1 cellular context compared by ENCODE assay signal in the genomic region with DNA sequence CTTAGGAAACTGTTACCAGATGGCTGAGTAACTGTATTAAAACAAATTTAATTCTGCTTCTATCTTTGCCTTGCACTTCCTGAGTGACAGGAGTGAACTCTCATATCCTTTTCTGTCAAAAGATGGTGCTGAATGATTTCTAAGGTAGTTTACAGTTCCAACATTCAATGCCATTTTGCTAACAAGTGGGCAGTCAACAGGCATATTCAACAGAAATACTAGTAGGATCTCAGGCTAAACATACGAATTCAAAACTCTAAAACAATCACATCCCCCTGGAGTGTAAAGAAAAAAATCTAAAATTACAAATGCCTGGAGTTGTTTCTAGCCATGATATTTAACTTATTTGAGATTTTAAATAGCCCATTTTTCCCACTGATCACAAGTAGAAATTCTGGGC.
TF ChIP-seq lines count a peak whose summit lies in the region.

No MANE protein-coding gene starts in this region.

TF ChIP-seq in HEK293, 187 proteins besides CTCF, POLR2A, EP300 and RAD21 (continued from another document):
- TF ChIP-seq BCL6B (tag by site-specific recombination; IDR thresholded peaks at IDR 0.05) (no peak), ZNF747 (tag by site-specific recombination; IDR thresholded peaks at IDR 0.05) (no peak), ZNF223 (tag by site-specific recombination; IDR thresholded peaks at IDR 0.05) (no peak), ZNF280C (tag by site-specific recombination; IDR thresholded peaks at IDR 0.05) (no peak), ZNF837 (tag by site-specific recombination; IDR thresholded peaks at IDR 0.05) (no peak), ZNF169 (tag by site-specific recombination; IDR thresholded peaks at IDR 0.05) (no peak), ZNF629 (tag by site-specific recombination; IDR thresholded peaks at IDR 0.05) (no peak), ZNF157 (tag by site-specific recombination; IDR thresholded peaks at IDR 0.05) (no peak), ZBTB1 (tag by site-specific recombination; IDR thresholded peaks at IDR 0.05) (no peak), AEBP2 (tag by site-specific recombination; IDR thresholded peaks at IDR 0.05; ENCODE audit: borderline replicate concordance) (no peak), ZBTB6 (tag by site-specific recombination; IDR thresholded peaks at IDR 0.05) (no peak)
- TF ChIP-seq, protein P1, sequence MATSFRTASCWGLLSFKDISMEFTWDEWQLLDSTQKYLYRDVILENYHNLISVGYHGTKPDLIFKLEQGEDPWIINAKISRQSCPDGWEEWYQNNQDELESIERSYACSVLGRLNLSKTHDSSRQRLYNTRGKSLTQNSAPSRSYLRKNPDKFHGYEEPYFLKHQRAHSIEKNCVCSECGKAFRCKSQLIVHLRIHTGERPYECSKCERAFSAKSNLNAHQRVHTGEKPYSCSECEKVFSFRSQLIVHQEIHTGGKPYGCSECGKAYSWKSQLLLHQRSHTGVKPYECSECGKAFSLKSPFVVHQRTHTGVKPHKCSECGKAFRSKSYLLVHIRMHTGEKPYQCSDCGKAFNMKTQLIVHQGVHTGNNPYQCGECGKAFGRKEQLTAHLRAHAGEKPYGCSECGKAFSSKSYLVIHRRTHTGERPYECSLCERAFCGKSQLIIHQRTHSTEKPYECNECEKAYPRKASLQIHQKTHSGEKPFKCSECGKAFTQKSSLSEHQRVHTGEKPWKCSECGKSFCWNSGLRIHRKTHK (tag by site-specific recombination; IDR thresholded peaks at IDR 0.05), result no peak
- TF ChIP-seq, protein P2, sequence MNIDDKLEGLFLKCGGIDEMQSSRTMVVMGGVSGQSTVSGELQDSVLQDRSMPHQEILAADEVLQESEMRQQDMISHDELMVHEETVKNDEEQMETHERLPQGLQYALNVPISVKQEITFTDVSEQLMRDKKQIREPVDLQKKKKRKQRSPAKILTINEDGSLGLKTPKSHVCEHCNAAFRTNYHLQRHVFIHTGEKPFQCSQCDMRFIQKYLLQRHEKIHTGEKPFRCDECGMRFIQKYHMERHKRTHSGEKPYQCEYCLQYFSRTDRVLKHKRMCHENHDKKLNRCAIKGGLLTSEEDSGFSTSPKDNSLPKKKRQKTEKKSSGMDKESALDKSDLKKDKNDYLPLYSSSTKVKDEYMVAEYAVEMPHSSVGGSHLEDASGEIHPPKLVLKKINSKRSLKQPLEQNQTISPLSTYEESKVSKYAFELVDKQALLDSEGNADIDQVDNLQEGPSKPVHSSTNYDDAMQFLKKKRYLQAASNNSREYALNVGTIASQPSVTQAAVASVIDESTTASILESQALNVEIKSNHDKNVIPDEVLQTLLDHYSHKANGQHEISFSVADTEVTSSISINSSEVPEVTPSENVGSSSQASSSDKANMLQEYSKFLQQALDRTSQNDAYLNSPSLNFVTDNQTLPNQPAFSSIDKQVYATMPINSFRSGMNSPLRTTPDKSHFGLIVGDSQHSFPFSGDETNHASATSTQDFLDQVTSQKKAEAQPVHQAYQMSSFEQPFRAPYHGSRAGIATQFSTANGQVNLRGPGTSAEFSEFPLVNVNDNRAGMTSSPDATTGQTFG (tag by site-specific recombination; IDR thresholded peaks at IDR 0.05; ENCODE audit: borderline replicate concordance), result no peak
